In the genomic region with DNA sequence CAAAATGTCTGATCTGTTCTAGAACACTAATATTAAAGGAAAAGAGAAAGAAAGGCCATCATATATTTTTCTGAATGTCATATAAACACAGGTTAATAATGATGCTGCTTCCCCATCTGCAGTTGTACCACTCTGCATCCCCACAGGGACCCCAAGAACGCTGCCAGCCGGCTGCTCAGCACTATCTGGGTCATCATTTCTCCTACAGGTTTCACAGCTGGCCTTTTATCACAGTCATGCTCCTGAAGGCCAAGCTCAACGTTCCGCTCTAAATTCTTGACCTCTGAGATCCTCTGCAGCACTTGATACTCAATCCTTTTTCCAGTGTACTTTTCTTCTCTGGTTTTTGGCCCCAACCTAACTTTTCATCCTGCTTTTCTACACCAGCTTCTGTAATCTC, we compare ENCODE assay signal across 9 cellular contexts. TPM values are rescaled to one million over a fixed set of nuclear protein-coding genes. Genes with fewer than 3 reads are reported as not detected.
DNase-seq lines count a peak whose midpoint lies in the region; ATAC-seq and TF ChIP-seq lines count a peak whose summit lies in the region.
"Had no signal": no experiment of that assay in that cellular context is flagged by ENCODE, and none has a peak within 500 bp of the region (broad histone marks: within the 10 kb centered on the region; RNA-seq: fewer than 3 reads in every experiment).

No MANE protein-coding gene starts in this region.

- no peak for TF ChIP-seq EP300 in upper lobe of left lung (IDR thresholded peaks at IDR 0.05)

- DNase-seq in heart right ventricle (no peak), cardiac septum (ENCODE audit: low spot score) (no peak), ascending aorta (ENCODE audit: low spot score in 2 of 2) (peak in 1 of 2 donors; percentile 38), upper lobe of left lung (no peak), HuH-7.5 (ENCODE audit: low spot score) (no peak), dedifferentiated amniotic fluid mesenchymal stem cell (ENCODE audit: extremely low spot score) (no peak)
- DNase-seq: SK-N-SH had no signal

- 35 to 43% methylated on average over 4 of the region's 4 CpGs for WGBS in heart right ventricle, 2 donors
- 68 to 76% methylated on average over 4 of the region's 4 CpGs for WGBS in upper lobe of left lung, 2 donors

- ATAC-seq in heart right ventricle (no peak), upper lobe of left lung (ENCODE audit: low FRiP score in 2 of 2) (no peak), GM18519 (IDR thresholded peaks at IDR 0.05; ENCODE audit: low FRiP score, unreplicated experiment) (no peak)

- H3K9me3 ChIP-seq in heart right ventricle (no peaks in the 10 kb centered on the region), ascending aorta (no peaks in the 10 kb centered on the region), mucosa of rectum (ENCODE audit: control insufficient read depth in 2 of 2, low read length in 2 of 2) (no peaks in the 10 kb centered on the region), upper lobe of left lung (no peaks in the 10 kb centered on the region)
- H3K9me3 ChIP-seq: SK-N-SH had no signal

- H3K9ac ChIP-seq in mucosa of rectum (ENCODE audit: low read depth in 1 of 2, low read length in 2 of 2), result no peak overlapping the region
- H3K9ac ChIP-seq: SK-N-SH had no signal

- peaks cover 0 to 46% (median 29%) of the 10 kb centered on the region in 9 donors for H3K4me1 ChIP-seq in heart right ventricle
- peaks cover 0 to 9% of the 10 kb centered on the region in 2 donors for H3K4me1 ChIP-seq in ascending aorta
- H3K4me1 ChIP-seq in mucosa of rectum (ENCODE audit: control insufficient read depth in 2 of 2, insufficient read depth in 2 of 2, low read length in 2 of 2), result peaks cover 7 to 9% of the 10 kb centered on the region in 2 donors
- H3K4me1 ChIP-seq in upper lobe of left lung, result peaks cover 20 to 46% (median 31%) of the 10 kb centered on the region in 4 donors

- intact Hi-C loops in heart right ventricle (cut with DNase I), result loop anchor here in 1 of 10 donors (10.0 kb wide), 1 partner anchor 109 kb away; the partner anchor contains the start of gene LARP4B
- intact Hi-C loops in cardiac septum (cut with DNase I), result no loop called here
- intact Hi-C loops in ascending aorta (cut with DNase I), result no loop called here

- H3K36me3 ChIP-seq in heart right ventricle, result peaks cover 0 to 48% (median 38%) of the 10 kb centered on the region in 9 donors
- H3K36me3 ChIP-seq in ascending aorta, result peaks cover 15 to 36% of the 10 kb centered on the region in 2 donors
- peaks cover 20 to 32% of the 10 kb centered on the region in 2 donors for H3K36me3 ChIP-seq in mucosa of rectum (ENCODE audit: control insufficient read depth in 2 of 2, insufficient read depth in 2 of 2, low read length in 2 of 2)
- H3K36me3 ChIP-seq in upper lobe of left lung, result peaks cover 14 to 43% (median 23%) of the 10 kb centered on the region in 4 donors

- TF ChIP-seq POLR2A in upper lobe of left lung (IDR thresholded peaks at IDR 0.05), result no peak

- TF ChIP-seq CTCF in heart right ventricle (IDR thresholded peaks at IDR 0.05) (no peak), ascending aorta (IDR thresholded peaks at IDR 0.05) (no peak), upper lobe of left lung (IDR thresholded peaks at IDR 0.05) (no peak)

- H3K27me3 ChIP-seq in heart right ventricle (no peaks in the 10 kb centered on the region), ascending aorta (no peaks in the 10 kb centered on the region), mucosa of rectum (ENCODE audit: control insufficient read depth in 2 of 2, insufficient read depth in 2 of 2, low read length in 2 of 2) (no peaks in the 10 kb centered on the region), upper lobe of left lung (no peaks in the 10 kb centered on the region)

- H3K4me3 ChIP-seq in heart right ventricle, result peak overlapping the region in 2 of 10 donors; percentile 19 to 39
- H3K4me3 ChIP-seq in ascending aorta, result no peak overlapping the region
- H3K4me3 ChIP-seq in mucosa of rectum (ENCODE audit: low read length in 2 of 2), result peak overlapping the region in 1 of 2 donors; percentile 53
- peak overlapping the region in 2 of 4 donors; percentile 6 to 21 for H3K4me3 ChIP-seq in upper lobe of left lung

- H3K27ac ChIP-seq in heart right ventricle (peak overlapping the region in 9 of 10 donors; percentile 4 to 90 (median 53)), ascending aorta (peak overlapping the region; percentile 19 to 35), mucosa of rectum (ENCODE audit: low read depth in 2 of 2, low read length in 2 of 2) (peak overlapping the region; percentile 61 to 67), upper lobe of left lung (peak overlapping the region; percentile 79 to 90 (median 82))

RNA-seq across cellular contexts. Expression of gene IDI1, which starts 4.8 kb away (rescaled TPM):
- total RNA-seq in heart right ventricle (10 to 100 TPM; 14.4 to 21.9 (median 18.9) TPM), cardiac septum (28.9 TPM), ascending aorta (3.8 TPM), upper lobe of left lung (100 to 1,000 TPM in 1 of 6 donors, 10 to 100 TPM in 5; 35.6 to 100 (median 79.1) TPM)
- polyA plus RNA-seq in heart right ventricle, result 10 to 100 TPM in 1 of 2 donors, 1 to 10 TPM in 1; 8.9 to 26.0 TPM

RNA-seq across cellular contexts. Expression of gene WDR37, which starts 12.0 kb away (rescaled TPM):
- total RNA-seq in heart right ventricle, result 10 to 100 TPM; 25.0 to 36.5 (median 32.6) TPM
- polyA plus RNA-seq in heart right ventricle, result 10 to 100 TPM in 1 of 2 donors, 1 to 10 TPM in 1; 6.8 to 15.0 TPM
- 28.1 TPM for total RNA-seq in cardiac septum
- total RNA-seq in ascending aorta, result 4.4 TPM
- total RNA-seq in upper lobe of left lung, result 10 to 100 TPM; 18.1 to 31.4 (median 19.9) TPM

RNA-seq across cellular contexts. Expression of gene IDI2, which starts 18.5 kb away (rescaled TPM):
- total RNA-seq in heart right ventricle (1 to 10 TPM in 1 of 10 donors, under 1 TPM in 5, not detected in 4; 0.35 to 1.2 (median 0.49) TPM), cardiac septum (0.51 TPM), ascending aorta (not detected), upper lobe of left lung (not detected)
- under 1 TPM; 0.07 to 0.22 TPM for polyA plus RNA-seq in heart right ventricle
- polyA plus RNA-seq: SK-N-SH had no signal

RNA-seq across cellular contexts. Expression of gene GTPBP4, which starts 55.9 kb away (rescaled TPM):
- 10 to 100 TPM; 25.0 to 41.4 (median 29.4) TPM for total RNA-seq in heart right ventricle
- polyA plus RNA-seq in heart right ventricle, result 10 to 100 TPM; 13.0 to 44.9 TPM
- total RNA-seq in cardiac septum, result 33.1 TPM
- 9.0 TPM for total RNA-seq in ascending aorta
- total RNA-seq in upper lobe of left lung, result 10 to 100 TPM; 22.0 to 41.9 (median 33.3) TPM

Comparison
In these comparisons a context has a peak if more than half of its experiments do, and no peak if none do; other contexts are left out.
1. H3K27ac ChIP-seq: peak in every context shown above with its lines; median percentile 82 in upper lobe of left lung; 64 in mucosa of rectum; 53 in heart right ventricle; 27 in ascending aorta.